ENCODE assay signal across 9 cellular contexts in the genomic region with DNA sequence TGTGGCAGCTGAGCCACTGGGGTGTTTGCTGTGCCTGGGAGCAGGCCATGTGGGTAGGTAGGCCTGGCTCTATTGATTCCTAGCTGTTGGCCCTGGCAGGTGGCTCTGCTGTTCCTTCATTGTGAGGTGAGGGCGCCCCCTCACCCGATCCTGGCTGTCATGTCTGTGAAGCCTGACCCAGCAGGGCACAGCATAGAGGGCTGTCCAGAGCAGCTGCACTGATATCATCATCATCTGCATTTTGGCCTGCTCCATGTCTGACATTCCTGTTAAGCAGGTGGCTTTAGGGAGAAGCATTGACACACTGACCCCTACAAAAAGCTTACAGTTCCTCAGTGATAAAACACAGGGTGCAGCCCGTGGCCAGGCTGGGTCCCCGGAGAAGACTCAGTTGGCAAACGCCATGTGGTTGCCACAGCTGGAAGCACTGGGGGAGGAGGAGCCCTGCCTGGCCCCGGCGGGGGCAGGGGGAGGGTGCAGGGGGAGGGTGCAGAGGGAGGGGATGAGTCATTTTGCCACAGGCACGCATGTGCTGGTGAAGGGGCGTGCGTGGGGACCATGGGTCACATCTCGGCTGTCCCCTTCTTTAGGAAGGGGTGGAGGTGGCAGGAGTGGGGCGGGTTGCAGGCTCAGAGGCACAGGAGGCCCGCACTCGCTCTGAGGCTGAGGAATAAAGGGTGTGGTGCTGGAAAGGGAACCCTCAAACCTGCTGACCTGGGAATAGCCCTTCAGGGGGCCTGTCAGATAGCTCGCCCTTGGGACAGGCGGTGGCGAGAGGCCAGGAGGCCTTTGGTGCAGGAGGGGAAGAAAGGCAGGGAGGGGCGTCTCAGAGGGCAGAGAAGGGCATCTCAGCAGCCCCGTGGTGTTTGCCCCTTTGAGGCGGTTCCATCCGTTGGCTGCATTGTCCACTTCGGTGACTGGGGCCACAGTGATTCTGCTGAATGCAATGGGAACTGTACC. TPM values are rescaled to one million over a fixed set of nuclear protein-coding genes. Genes with fewer than 3 reads are reported as not detected.
DNase-seq lines count a peak whose midpoint lies in the region; ATAC-seq and TF ChIP-seq lines count a peak whose summit lies in the region.
"Had no signal": no experiment of that assay in that cellular context is flagged by ENCODE, and none has a peak within 500 bp of the region (broad histone marks: within the 10 kb centered on the region; RNA-seq: fewer than 3 reads in every experiment).

No MANE protein-coding gene starts in this region.

- DNase-seq in DND-41 (peak; percentile 92), erythroblast (lab: John Stamatoyannopoulos, UW) (peak; percentile 67 to 71), NCI-H1092 (lab: John Stamatoyannopoulos, UW) (no peak), foreskin keratinocyte (no peak), NCI-H2107 treated with DMSO at 0.1 percent for 48 hours (lab: John Stamatoyannopoulos, UW; ENCODE audit: unreplicated experiment) (no peak)
- DNase-seq in stimulated activated CD8-positive, alpha-beta memory T cell treated with anti-CD3 and anti-CD28 coated beads, Interleukin-7, amount 100 ng/mL, for 4 hours (ENCODE audit: low read depth in 2 of 2) = peak; percentile 86 to 87

- TF ChIP-seq CTCF in DND-41 (IDR thresholded peaks at IDR 0.05; ENCODE audit: borderline replicate concordance, extremely low read depth, low read length, poor library complexity, severe bottlenecking) (peak; percentile 71), foreskin keratinocyte (conservative IDR thresholded peaks at IDR 0.05) (no peak)

- H3K4me1 ChIP-seq in DND-41 (ENCODE audit: insufficient read depth, low read length) (peaks cover 100% of the 10 kb centered on the region), foreskin keratinocyte (no peaks in the 10 kb centered on the region)

- peak overlapping the region; percentile 64 for H3K4me2 ChIP-seq in DND-41 (ENCODE audit: insufficient read depth, low read length)

- H3K9me3 ChIP-seq in DND-41 (ENCODE audit: insufficient read depth, low read length, severe bottlenecking) = no peaks in the 10 kb centered on the region
- H3K9me3 ChIP-seq: thoracic aorta had no signal

- peaks cover 69% of the 10 kb centered on the region for H3K79me2 ChIP-seq in DND-41 (ENCODE audit: insufficient read depth, low read length)

- H4K20me1 ChIP-seq in DND-41 (ENCODE audit: insufficient read depth, low read length) = no peaks in the 10 kb centered on the region

- peak overlapping the region; percentile 66 for H3K9ac ChIP-seq in DND-41 (ENCODE audit: low read depth, low read length)

- H3K27ac ChIP-seq in DND-41 (ENCODE audit: low read length) (peak overlapping the region; percentile 98), foreskin keratinocyte (no peak overlapping the region)
- H3K27ac ChIP-seq: thoracic aorta had no signal

- H3K36me3 ChIP-seq in DND-41 (ENCODE audit: insufficient read depth, low read length) = peaks cover 27% of the 10 kb centered on the region
- H3K36me3 ChIP-seq: thoracic aorta had no signal

- TF ChIP-seq POLR2A in erythroblast (IDR thresholded peaks at IDR 0.05; ENCODE audit: low read length) = peak; percentile 20

- no peaks in the 10 kb centered on the region for H3K27me3 ChIP-seq in DND-41 (ENCODE audit: insufficient read depth, low read length, poor library complexity)
- H3K27me3 ChIP-seq in foreskin keratinocyte = peaks cover 7% of the 10 kb centered on the region

- ATAC-seq in DND-41 (ENCODE audit: insufficient read depth, low read depth) = peak; percentile 52
- ATAC-seq in HG02938 (IDR thresholded peaks at IDR 0.05; ENCODE audit: unreplicated experiment) = peak; percentile 23
- peak; percentile 39 to 51 for ATAC-seq in activated CD4-positive, CD25-positive, alpha-beta regulatory T cell treated with anti-CD3 and anti-CD28 coated beads, Interleukin-2, amount 50 U/mL, for 24 hours
- ATAC-seq in foreskin keratinocyte = no peak

- peak overlapping the region in 1 of 2 experiments; percentile 49; a peak in 1 of 4 replicates for H3K4me3 ChIP-seq in DND-41 (ENCODE audit: low read depth in 1 of 2, low read length in 2 of 2)
- H3K4me3 ChIP-seq: thoracic aorta had no signal

- no peak overlapping the region for H2AFZ ChIP-seq in DND-41 (ENCODE audit: low read depth, low read length)

RNA-seq across cellular contexts. Expression of a gene that starts 31.6 kb away (rescaled TPM):
- not detected in 2 replicates for total RNA-seq in foreskin keratinocyte
- not detected in 2 replicates for polyA plus RNA-seq in foreskin keratinocyte

Comparison
In these comparisons a context has a peak if more than half of its experiments do, and no peak if none do; other contexts are left out.
1. DNase-seq: peak in DND-41 (single experiment), erythroblast (2 of 2) and stimulated activated CD8-positive, alpha-beta memory T cell treated with anti-CD3 and anti-CD28 coated beads, Interleukin-7, amount 100 ng/mL, for 4 hours (2 of 2); none in NCI-H1092 (single experiment), foreskin keratinocyte (0 of 2) and NCI-H2107 treated with DMSO at 0.1 percent for 48 hours (single experiment).